18 cellular contexts compared by ENCODE assay signal in the genomic region with DNA sequence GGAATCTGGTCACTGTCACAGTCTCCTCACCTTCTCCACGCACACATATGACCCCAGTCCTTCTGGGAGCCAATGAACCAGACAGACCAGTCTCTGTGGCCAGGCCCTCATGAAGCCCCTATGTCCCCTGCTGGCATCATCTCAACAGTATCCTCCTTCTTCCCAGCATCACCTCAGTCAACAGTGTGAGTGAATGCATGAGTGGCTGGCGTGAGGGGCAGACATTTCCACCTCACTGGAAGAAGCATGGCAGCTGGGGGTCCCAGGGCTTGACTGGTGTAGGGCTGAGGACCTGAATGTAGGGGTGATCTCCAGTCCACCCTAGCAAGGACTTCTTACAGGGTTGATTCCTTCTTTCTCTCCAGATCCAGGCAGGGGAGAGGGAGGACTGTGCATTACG. TPM values are rescaled to one million over a fixed set of nuclear protein-coding genes. Genes with fewer than 3 reads are reported as not detected.
DNase-seq lines count a peak whose midpoint lies in the region; ATAC-seq, FAIRE-seq and TF ChIP-seq lines count a peak whose summit lies in the region.
"Had no signal": no experiment of that assay in that cellular context is flagged by ENCODE, and none has a peak within 500 bp of the region (broad histone marks: within the 10 kb centered on the region; RNA-seq: fewer than 3 reads in every experiment).

No MANE protein-coding gene starts in this region.

- no peaks in the 10 kb centered on the region; the same call in 1 of the 2 replicates for H4K20me1 ChIP-seq in GM23338 (replicated peaks; ENCODE audit: insufficient read depth)

- H3K27ac Mint-ChIP-seq in GM23338: no peak overlapping the region; the same call in 1 of the 2 replicates
- no peak overlapping the region for H3K27ac Mint-ChIP-seq in activated naive CD8-positive, alpha-beta T cell
- peak overlapping the region; percentile 98 for H3K27ac Mint-ChIP-seq in stimulated activated memory B cell treated with anti-CD40 and anti-IgM and Interleukin-4, amounts not matched to agents 10 μg/mL and 1 μg/mL and 100 μg/mL, for 72 hours

- H3K4me3 Mint-ChIP-seq in GM23338: peak overlapping the region; percentile 79; the same call in 1 of the 3 replicates
- peak overlapping the region; percentile 20 for H3K4me3 Mint-ChIP-seq in activated naive CD8-positive, alpha-beta T cell
- H3K4me3 Mint-ChIP-seq in stimulated activated memory B cell treated with anti-CD40 and anti-IgM and Interleukin-4, amounts not matched to agents 10 μg/mL and 1 μg/mL and 100 μg/mL, for 72 hours: no peak overlapping the region
- H3K4me3 Mint-ChIP-seq: CD14-positive monocyte had no signal

- H3K27me3 ChIP-seq in GM23338 (ENCODE audit: insufficient read depth) (no peaks in the 10 kb centered on the region), spleen (replicated peaks in 1 of 7) (no peaks in the 10 kb centered on the region)

- DNase-seq in GM23338 (ENCODE audit: low spot score) (no peak), kidney (peak; percentile 48), spleen (no peak), NCI-H2171 treated with DMSO at 0.1 percent for 48 hours (lab: John Stamatoyannopoulos, UW) (no peak), Kasumi-1 (lab: John Stamatoyannopoulos, UW) (no peak)
- DNase-seq: activated CD8-positive, alpha-beta T cell treated with anti-CD3 and anti-CD28 coated beads for 36 hours; hypothalamus; MM.1S; NCI-H2029 treated with DMSO at 0.1 percent for 48 hours; NCI-H526 had no signal

- ATAC-seq in GM23338: no peak
- no peak for ATAC-seq in stimulated activated memory B cell treated with anti-CD40 and anti-IgM and Interleukin-4, amounts not matched to agents 10 μg/mL and 1 μg/mL and 100 μg/mL, for 72 hours
- ATAC-seq: activated CD8-positive, alpha-beta T cell treated with anti-CD3 and anti-CD28 coated beads for 36 hours had no signal

- H3K27me3 Mint-ChIP-seq in GM23338 (ENCODE audit: insufficient read depth, low read depth, poor library complexity): peaks cover 22% of the 10 kb centered on the region
- no peaks in the 10 kb centered on the region for H3K27me3 Mint-ChIP-seq in activated naive CD8-positive, alpha-beta T cell
- no peaks in the 10 kb centered on the region for H3K27me3 Mint-ChIP-seq in stimulated activated memory B cell treated with anti-CD40 and anti-IgM and Interleukin-4, amounts not matched to agents 10 μg/mL and 1 μg/mL and 100 μg/mL, for 72 hours
- H3K27me3 Mint-ChIP-seq: activated CD8-positive, alpha-beta T cell treated with anti-CD3 and anti-CD28 coated beads for 36 hours had no signal

- WGBS in spleen, 5 donors: 81 to 93% (median 89%) methylated on average over 3 of the region's 3 CpGs

- no peaks in the 10 kb centered on the region for H3K9me3 ChIP-seq in kidney (ENCODE audit: control insufficient read depth in 1 of 2, low read length in 2 of 2)
- H3K9me3 ChIP-seq in spleen: no peaks in the 10 kb centered on the region

- no peaks in the 10 kb centered on the region for H3K9me2 ChIP-seq in GM23338 (ENCODE audit: insufficient read depth)

- H3K9me3 Mint-ChIP-seq in GM23338: peaks cover 3% of the 10 kb centered on the region
- H3K9me3 Mint-ChIP-seq in activated naive CD8-positive, alpha-beta T cell (ENCODE audit: low read depth): no peaks in the 10 kb centered on the region
- no peaks in the 10 kb centered on the region for H3K9me3 Mint-ChIP-seq in stimulated activated memory B cell treated with anti-CD40 and anti-IgM and Interleukin-4, amounts not matched to agents 10 μg/mL and 1 μg/mL and 100 μg/mL, for 72 hours
- H3K9me3 Mint-ChIP-seq: activated CD8-positive, alpha-beta T cell treated with anti-CD3 and anti-CD28 coated beads for 36 hours; CD14-positive monocyte had no signal

- no peak overlapping the region for H3K9ac ChIP-seq in kidney (ENCODE audit: low read length in 2 of 2)

- H3K36me3 Mint-ChIP-seq in GM23338 (ENCODE audit: low read depth): peaks cover 3% of the 10 kb centered on the region; the same call in 2 of the 3 replicates
- H3K36me3 Mint-ChIP-seq in activated naive CD8-positive, alpha-beta T cell: no peaks in the 10 kb centered on the region
- H3K36me3 Mint-ChIP-seq in stimulated activated memory B cell treated with anti-CD40 and anti-IgM and Interleukin-4, amounts not matched to agents 10 μg/mL and 1 μg/mL and 100 μg/mL, for 72 hours: no peaks in the 10 kb centered on the region
- H3K36me3 Mint-ChIP-seq: CD14-positive monocyte had no signal

- no peak overlapping the region for H3K27ac ChIP-seq in GM23338 (ENCODE audit: low read depth)
- no peak overlapping the region for H3K27ac ChIP-seq in kidney (ENCODE audit: low read depth in 2 of 2, low read length in 2 of 2)
- peak overlapping the region in 4 of 8 donors; percentile 60 to 98 (median 97) for H3K27ac ChIP-seq in spleen

- H3K79me2 ChIP-seq in GM23338 (replicated peaks; ENCODE audit: insufficient read depth): peaks cover 26% of the 10 kb centered on the region

- H3K4me3 ChIP-seq in GM23338 (no peak overlapping the region), kidney (ENCODE audit: low read length in 2 of 2) (no peak overlapping the region), spleen (no peak overlapping the region)

- peak overlapping the region; percentile 84; the same call in 1 of the 2 replicates for H3K4me2 ChIP-seq in GM23338

- TF ChIP-seq POLR2A in spleen (IDR thresholded peaks at IDR 0.05): no peak

- no peak overlapping the region for H2AFZ ChIP-seq in GM23338

- TF ChIP-seq CTCF in GM23338 (conservative IDR thresholded peaks at IDR 0.05; ENCODE audit: low read depth in 2 of 2) (no peak), kidney (IDR thresholded peaks at IDR 0.05; ENCODE audit: borderline replicate concordance, extremely low read depth, insufficient read depth) (no peak), spleen (IDR thresholded peaks at IDR 0.05 in 8 of 11, conservative IDR thresholded peaks at IDR 0.05 in 3 of 11) (no peak)

- FAIRE-seq in kidney (lab: Jason Lieb, UNC): no peak

- peaks cover 44% of the 10 kb centered on the region for H3K4me1 ChIP-seq in GM23338 (ENCODE audit: insufficient read depth)
- peaks cover 27 to 36% of the 10 kb centered on the region in 2 donors for H3K4me1 ChIP-seq in kidney (ENCODE audit: control insufficient read depth in 1 of 2, insufficient read depth in 1 of 2, low read depth in 1 of 2, low read length in 2 of 2)
- H3K4me1 ChIP-seq in spleen: peaks cover 15 to 90% (median 60%) of the 10 kb centered on the region in 6 donors

- H3K36me3 ChIP-seq in GM23338 (ENCODE audit: insufficient read depth) (no peaks in the 10 kb centered on the region), kidney (ENCODE audit: control insufficient read depth in 1 of 2, insufficient read depth in 2 of 2, low read length in 2 of 2) (no peaks in the 10 kb centered on the region), spleen (no peaks in the 10 kb centered on the region)

- peaks cover 60% of the 10 kb centered on the region for H3K4me1 Mint-ChIP-seq in GM23338
- peaks cover 47% of the 10 kb centered on the region for H3K4me1 Mint-ChIP-seq in activated naive CD8-positive, alpha-beta T cell (ENCODE audit: low read depth)
- peaks cover 45% of the 10 kb centered on the region for H3K4me1 Mint-ChIP-seq in stimulated activated memory B cell treated with anti-CD40 and anti-IgM and Interleukin-4, amounts not matched to agents 10 μg/mL and 1 μg/mL and 100 μg/mL, for 72 hours

- intact Hi-C loops in kidney (cut with DNase I) (no loop called here), spleen (cut with DNase I; ENCODE audit: low total_unique reads) (no loop called here)

- peaks cover 10% of the 10 kb centered on the region for H3F3A ChIP-seq in GM23338 (replicated peaks; ENCODE audit: low read depth)

TF ChIP-seq in GM23338, 12 proteins besides CTCF, POLR2A, EP300 and RAD21 (continues in another document):
- TF ChIP-seq CREB1 (CRISPR knock-in tag; IDR thresholded peaks at IDR 0.05; ENCODE audit: low read depth): no peak
- TF ChIP-seq JUNB (IDR thresholded peaks at IDR 0.05; ENCODE audit: unreplicated experiment): no peak
- TF ChIP-seq STAT1 (IDR thresholded peaks at IDR 0.05; ENCODE audit: unreplicated experiment): no peak
- no peak for TF ChIP-seq NANOG (IDR thresholded peaks at IDR 0.05; ENCODE audit: borderline replicate concordance)
- no peak for TF ChIP-seq POLR2AphosphoS5 (IDR thresholded peaks at IDR 0.05; ENCODE audit: low read depth)
- no peak for TF ChIP-seq EZH2phosphoT487 (IDR thresholded peaks at IDR 0.05; ENCODE audit: unreplicated experiment)
- no peak for TF ChIP-seq ZNF331 (CRISPR knock-in tag; IDR thresholded peaks at IDR 0.05; ENCODE audit: low read depth)

RNA-seq across cellular contexts. Expression of gene MAP3K12, which starts 1.8 kb away (rescaled TPM):
- 15.6 and 17.9 TPM in 2 replicates for total RNA-seq in GM23338 (2014; rRNA removed; shearing (Covaris generic))
- 6.6 and 7.9 TPM in 2 replicates for polyA plus RNA-seq in GM23338 (2016; fragmentation: Nextera tagmentation; extraction: Ambion mirVana)
- total RNA-seq in kidney: 21.8 TPM
- polyA plus RNA-seq in kidney (ENCODE audit: insufficient read depth, low read depth, low replicate concordance): 15.2 TPM
- 10 to 100 TPM; 13.6 to 27.4 (median 20.8) TPM for total RNA-seq in spleen
- 10 to 100 TPM in 2 of 3 donors, 1 to 10 TPM in 1; 8.0 to 13.7 (median 10.9) TPM for polyA plus RNA-seq in spleen

RNA-seq across cellular contexts. Expression of gene TARBP2, which starts 3.6 kb away (rescaled TPM):
- total RNA-seq in GM23338 (2014; rRNA removed; shearing (Covaris generic)): 55.7 and 83.4 TPM in 2 replicates
- polyA plus RNA-seq in GM23338 (2016; fragmentation: Nextera tagmentation; extraction: Ambion mirVana) (52.1 and 57.0 TPM in 2 replicates), kidney (ENCODE audit: insufficient read depth, low read depth, low replicate concordance) (36.3 TPM), spleen (10 to 100 TPM; 29.0 to 57.1 (median 42.7) TPM)
- total RNA-seq in kidney (32.5 TPM), spleen (10 to 100 TPM; 25.9 to 43.7 (median 31.8) TPM)

RNA-seq across cellular contexts. Expression of gene NPFF, which starts 9.8 kb away (rescaled TPM):
- total RNA-seq in GM23338 (2014; rRNA removed; shearing (Covaris generic)): 0.69 TPM in 1 of 2 replicates, not detected in the other
- polyA plus RNA-seq in GM23338 (2016; fragmentation: Nextera tagmentation; extraction: Ambion mirVana): 0.71 and 0.96 TPM in 2 replicates
- not detected for total RNA-seq in kidney
- polyA plus RNA-seq in kidney (ENCODE audit: insufficient read depth, low read depth, low replicate concordance): 1.3 TPM
- total RNA-seq in spleen: not detected
- 1 to 10 TPM in 2 of 3 donors, under 1 TPM in 1; 0.49 to 2.0 (median 1.3) TPM for polyA plus RNA-seq in spleen
- total RNA-seq: activated CD8-positive, alpha-beta T cell treated with anti-CD3 and anti-CD28 coated beads for 36 hours; Daoy; HT-29; myocyte; renal cortical epithelial cell; SK-MEL-5 had no signal
- polyA plus RNA-seq: CD14-positive monocyte had no signal

RNA-seq across cellular contexts. Expression of gene PCBP2, which starts 45.6 kb away (rescaled TPM):
- 676 and 713 TPM in 2 replicates for total RNA-seq in GM23338 (2014; rRNA removed; shearing (Covaris generic))
- polyA plus RNA-seq in GM23338 (2016; fragmentation: Nextera tagmentation; extraction: Ambion mirVana): 397 and 473 TPM in 2 replicates
- 732 TPM for total RNA-seq in kidney
- polyA plus RNA-seq in kidney (ENCODE audit: insufficient read depth, low read depth, low replicate concordance): 597 TPM
- total RNA-seq in spleen: 100 to 1,000 TPM; 547 to 779 (median 652) TPM
- polyA plus RNA-seq in spleen: 100 to 1,000 TPM; 449 to 459 (median 459) TPM

RNA-seq across cellular contexts. Expression of gene PRR13, which starts 55.9 kb away (rescaled TPM):
- total RNA-seq in GM23338 (2014; rRNA removed; shearing (Covaris generic)): 70.5 and 120 TPM in 2 replicates
- polyA plus RNA-seq in GM23338 (2016; fragmentation: Nextera tagmentation; extraction: Ambion mirVana) (302 and 303 TPM in 2 replicates), kidney (ENCODE audit: insufficient read depth, low read depth, low replicate concordance) (889 TPM), spleen (100 to 1,000 TPM; 217 to 262 (median 223) TPM)
- total RNA-seq in kidney (226 TPM), spleen (100 to 1,000 TPM; 127 to 230 (median 197) TPM)
